In genomic region chr6:111685506-111685905, GRCh38 we compare ENCODE assay signal across 11 cellular contexts.
A peak's percentile ranks its signal among the peaks of the same experiment; 100 is the strongest.
DNase-seq lines count a peak whose midpoint lies in the region; ATAC-seq and TF ChIP-seq lines count a peak whose summit lies in the region.
"Had no signal": no experiment of that assay in that cellular context is flagged by ENCODE, and none has a peak within 500 bp of the region (broad histone marks: within the 10 kb centered on the region; RNA-seq: fewer than 3 reads in every experiment).

No MANE protein-coding gene starts in this region.

- peaks cover 0 to 54% (median 20%) of the 10 kb centered on the region in 4 donors for H3K4me1 ChIP-seq in right lobe of liver
- H3K4me1 ChIP-seq in foreskin keratinocyte, result no peaks in the 10 kb centered on the region

- peaks cover 91 to 97% of the 10 kb centered on the region in 2 donors for H3K36me3 Mint-ChIP-seq in CD14-positive monocyte

- ATAC-seq in right lobe of liver (no peak), foreskin keratinocyte (no peak), GM21360 (IDR thresholded peaks at IDR 0.05; ENCODE audit: unreplicated experiment) (no peak)

- WGBS in right lobe of liver (ENCODE audit: insufficient coverage, low coverage, low lambda C conversion rate, missing lambda C conversion rate), result 32% methylated on average over 2 of the region's 2 CpGs

- peaks cover 0 to 2% (median 0%) of the 10 kb centered on the region in 3 donors for H3K27me3 Mint-ChIP-seq in CD14-positive monocyte (ENCODE audit: low read depth in 3 of 3)
- H3K27me3 Mint-ChIP-seq: IgD-negative memory B cell, naive B cell had no signal

- peak overlapping the region in 3 of 7 donors; percentile 3 to 22 (median 22) for H3K27ac Mint-ChIP-seq in CD14-positive monocyte
- H3K27ac Mint-ChIP-seq: IgD-negative memory B cell had no signal

- TF ChIP-seq CTCF in WERI-Rb-1 (IDR thresholded peaks at IDR 0.05; ENCODE audit: low read depth, low read length) (no peak), right lobe of liver (IDR thresholded peaks at IDR 0.05) (no peak), foreskin keratinocyte (conservative IDR thresholded peaks at IDR 0.05) (no peak), CD14-positive monocyte (IDR thresholded peaks at IDR 0.05) (no peak)

- intact Hi-C loops in right lobe of liver (cut with DNase I), result no loop called here
- intact Hi-C loops in CD14-positive monocyte (cut with micrococcal nuclease), result no loop called here

- no peak overlapping the region for H3K4me3 Mint-ChIP-seq in CD14-positive monocyte
- H3K4me3 Mint-ChIP-seq: IgD-negative memory B cell, naive B cell had no signal

- TF ChIP-seq POLR2A in right lobe of liver (IDR thresholded peaks at IDR 0.05), result no peak

- H3K9me3 Mint-ChIP-seq in CD14-positive monocyte, result no peaks in the 10 kb centered on the region
- H3K9me3 Mint-ChIP-seq: IgD-negative memory B cell had no signal

- H3K27ac ChIP-seq in WERI-Rb-1 (peak overlapping the region; percentile 67), right lobe of liver (peak overlapping the region; percentile 58 to 90 (median 86)), foreskin keratinocyte (no peak overlapping the region)

- no peaks in the 10 kb centered on the region for H3K4me1 Mint-ChIP-seq in CD14-positive monocyte

- H3K9me3 ChIP-seq in WERI-Rb-1 (ENCODE audit: severe bottlenecking) (no peaks in the 10 kb centered on the region), right lobe of liver (no peaks in the 10 kb centered on the region)

- H3K4me3 ChIP-seq in WERI-Rb-1 (ENCODE audit: low read depth, low read length), result peak overlapping the region; percentile 47
- no peak overlapping the region for H3K4me3 ChIP-seq in right lobe of liver

- no peaks in the 10 kb centered on the region for H3K27me3 ChIP-seq in WERI-Rb-1 (ENCODE audit: insufficient read depth, low read depth, severe bottlenecking)
- no peaks in the 10 kb centered on the region for H3K27me3 ChIP-seq in right lobe of liver
- no peaks in the 10 kb centered on the region for H3K27me3 ChIP-seq in foreskin keratinocyte

- DNase-seq in NCI-H82 (lab: John Stamatoyannopoulos, UW) (peak; percentile 41), NCI-H82 treated with DMSO at 0.1 percent for 48 hours (lab: John Stamatoyannopoulos, UW; ENCODE audit: unreplicated experiment) (no peak), WERI-Rb-1 (no peak), right lobe of liver (no peak), foreskin keratinocyte (no peak), CD14-positive monocyte (ENCODE audit: low spot score) (no peak)
- DNase-seq in stimulated activated CD8-positive, alpha-beta memory T cell treated with anti-CD3 and anti-CD28 coated beads, Interleukin-4, amount 100 ng/mL, for 48 hours, result peak; percentile 17
- DNase-seq: naive B cell, NCI-H1694 had no signal

- H3K36me3 ChIP-seq in WERI-Rb-1, result peaks cover 3% of the 10 kb centered on the region; the same call in 1 of the 2 replicates
- H3K36me3 ChIP-seq in right lobe of liver, result no peaks in the 10 kb centered on the region

Comparison
In these comparisons a context has a peak if more than half of its experiments do, and no peak if none do; other contexts are left out.
1. DNase-seq: peak in NCI-H82 (single experiment) and stimulated activated CD8-positive, alpha-beta memory T cell treated with anti-CD3 and anti-CD28 coated beads, Interleukin-4, amount 100 ng/mL, for 48 hours (single experiment); none in NCI-H82 treated with DMSO at 0.1 percent for 48 hours (single experiment), WERI-Rb-1 (single experiment), right lobe of liver (0 of 3), foreskin keratinocyte (0 of 2) and CD14-positive monocyte (single experiment).